ENCODE assay signal across 10 cellular contexts in the genomic region with DNA sequence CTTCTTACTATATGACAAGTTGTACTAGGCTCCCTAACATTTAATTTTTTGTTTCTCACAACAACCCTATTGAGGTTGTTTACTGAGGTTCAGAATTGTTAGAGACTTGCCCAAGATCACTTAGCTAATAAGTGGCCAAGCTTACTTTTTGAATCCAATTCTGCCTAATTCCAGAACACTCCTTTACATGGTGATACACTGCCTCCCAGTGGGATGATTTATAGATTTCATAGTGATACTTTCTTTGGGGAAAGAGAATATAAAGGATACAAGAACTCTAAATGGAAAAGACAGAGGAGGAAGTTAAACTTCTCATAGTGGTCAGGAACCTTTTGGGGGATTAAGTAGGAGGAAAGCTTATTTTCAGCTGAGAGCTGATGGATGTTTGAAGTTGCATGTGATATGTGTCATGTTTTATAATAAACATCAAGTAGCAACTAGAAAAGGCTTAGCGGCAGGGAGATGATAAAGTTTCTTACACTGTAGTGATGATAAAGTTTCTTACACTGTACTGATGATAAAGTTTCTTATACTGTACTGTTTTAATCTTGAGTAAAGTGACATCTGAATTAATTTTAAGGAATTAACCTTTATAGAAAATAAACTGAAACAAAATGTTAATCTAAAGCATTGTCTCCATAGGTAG. TPM values are rescaled to one million over a fixed set of nuclear protein-coding genes. Genes with fewer than 3 reads are reported as not detected.
A peak's percentile ranks its signal among the peaks of the same experiment; 100 is the strongest.
DNase-seq lines count a peak whose midpoint lies in the region; TF ChIP-seq lines count a peak whose summit lies in the region.
"Had no signal": no experiment of that assay in that cellular context is flagged by ENCODE, and none has a peak within 500 bp of the region (broad histone marks: within the 10 kb centered on the region; RNA-seq: fewer than 3 reads in every experiment).

No MANE protein-coding gene starts in this region.

- H4K20me1 ChIP-seq in OCI-LY7 (ENCODE audit: insufficient read depth, low read length), result peaks cover 5% of the 10 kb centered on the region

- peaks cover 32% of the 10 kb centered on the region for H3K4me1 ChIP-seq in OCI-LY7 (ENCODE audit: insufficient read depth, low read length, poor library complexity, severe bottlenecking)
- H3K4me1 ChIP-seq: Caco-2 had no signal

- H3K4me3 ChIP-seq in OCI-LY7 (ENCODE audit: low read depth, low read length, poor library complexity, severe bottlenecking), result no peak overlapping the region
- no peak overlapping the region for H3K4me3 ChIP-seq in epithelial cell of proximal tubule (ENCODE audit: low read depth, low read length)

- TF ChIP-seq CTCF in OCI-LY7 (conservative IDR thresholded peaks at IDR 0.05; ENCODE audit: low read length) (peak; percentile 61), epithelial cell of proximal tubule (conservative IDR thresholded peaks at IDR 0.05; ENCODE audit: low read depth, low read length) (peak; percentile 36), GM10266 (IDR thresholded peaks at IDR 0.05; ENCODE audit: control insufficient read depth, insufficient read depth, low read depth, missing control alignments) (no peak)

- POLR2A ChIA-PET in OCI-LY7 (lab: Charles Lee), result interaction anchor here (0.6 to 1.1 kb wide), 3 partner anchors 18 to 314 kb away, joined by 3 to 4 read pairs (median 3); no protein-coding TSS in a partner anchor

- DNase-seq in SIG-M5 treated with dmso at 0.1 percent for 504 hours (lab: John Stamatoyannopoulos, UW; ENCODE audit: unreplicated experiment), result peak; percentile 13
- no peak for DNase-seq in SIG-M5 (lab: John Stamatoyannopoulos, UW)
- DNase-seq in OCI-LY7 (ENCODE audit: low spot score), result peak; percentile 9
- no peak for DNase-seq in epithelial cell of proximal tubule (ENCODE audit: low read depth)
- DNase-seq in putamen (ENCODE audit: low spot score), result peak; percentile 5
- DNase-seq in activated naive CD4-positive, alpha-beta T cell treated with Interleukin-2 at 50 U/mL for 16 hours, result no peak
- no peak for DNase-seq in stimulated activated CD4-positive, alpha-beta T cell treated with anti-CD3 and anti-CD28 coated beads, Interleukin-2, amount 100 ng/mL, for 24 hours
- no peak for DNase-seq in GM10266 (ENCODE audit: extremely low spot score)

- no peak overlapping the region for H2AFZ ChIP-seq in OCI-LY7 (ENCODE audit: low read length)

- intact Hi-C loops in OCI-LY7 (cut with micrococcal nuclease; ENCODE audit: unreplicated experiment), result no loop called here

- no peaks in the 10 kb centered on the region; the same call in 1 of the 2 replicates for H3K36me3 ChIP-seq in OCI-LY7 (ENCODE audit: insufficient read depth, low read length)

- no TSS peak for BruUV-seq in OCI-LY7 (replicated peaks; lab: Mats Ljungman, UMichigan)

- no peaks in the 10 kb centered on the region for H3K9me3 ChIP-seq in OCI-LY7 (ENCODE audit: low read length)
- H3K9me3 ChIP-seq: Caco-2 had no signal

- H3K79me2 ChIP-seq in OCI-LY7 (ENCODE audit: insufficient read depth, low read depth, low read length), result peaks cover 94% of the 10 kb centered on the region

- no peaks in the 10 kb centered on the region for H3K9me2 ChIP-seq in OCI-LY7 (ENCODE audit: insufficient read depth, low read length)

- CTCF ChIA-PET in OCI-LY7 (lab: Charles Lee; ENCODE audit: unreplicated experiment), result no interaction called here

- 0 out of 2 replicates have a peak overlapping the region, but pooled peaks have one; percentile 16 for H3K4me2 ChIP-seq in OCI-LY7 (ENCODE audit: low read length)

- H3K27ac ChIP-seq in OCI-LY7 (ENCODE audit: low read depth, low read length, poor library complexity, severe bottlenecking), result no peak overlapping the region
- H3K27ac ChIP-seq: epithelial cell of prostate had no signal

RNA-seq across cellular contexts. Expression of gene STAG2, which starts 15.3 kb away (rescaled TPM):
- 56.7 and 72.1 TPM in 2 replicates for total RNA-seq in OCI-LY7 (2014; rRNA removed; shearing (Covaris generic))
- total RNA-seq in OCI-LY7 (2022) (68.9 and 77.5 TPM in 2 replicates), epithelial cell of proximal tubule (37.3 and 45.3 TPM in 2 replicates)

Comparison
In these comparisons a context has a peak if more than half of its experiments do, and no peak if none do; other contexts are left out.
1. DNase-seq: peak in SIG-M5 treated with dmso at 0.1 percent for 504 hours (single experiment), OCI-LY7 (single experiment) and putamen (single experiment); none in SIG-M5 (single experiment), epithelial cell of proximal tubule (single experiment), activated naive CD4-positive, alpha-beta T cell treated with Interleukin-2 at 50 U/mL for 16 hours (single experiment), stimulated activated CD4-positive, alpha-beta T cell treated with anti-CD3 and anti-CD28 coated beads, Interleukin-2, amount 100 ng/mL, for 24 hours (0 of 2) and GM10266 (single experiment).